In the genomic region with DNA sequence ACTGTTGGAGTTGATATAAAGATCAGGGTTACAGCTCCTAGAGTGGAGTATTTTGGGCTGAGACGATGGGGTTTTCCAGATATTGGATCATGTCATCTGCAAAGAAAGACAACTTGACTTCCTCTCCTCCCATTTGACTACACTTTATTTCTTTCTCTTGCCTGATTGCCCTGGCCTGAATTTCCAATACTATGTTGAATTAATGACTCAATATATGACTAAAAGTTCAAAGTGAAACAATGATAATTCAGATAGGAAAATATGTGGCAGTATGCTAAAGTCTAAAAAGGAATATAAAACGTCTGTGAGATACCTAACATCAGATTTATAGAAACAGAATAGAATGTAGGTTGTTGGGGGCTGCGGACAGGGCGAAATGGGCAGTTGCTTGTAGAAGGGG, we compare ENCODE assay signal across 21 cellular contexts.
DNase-seq lines count a peak whose midpoint lies in the region; ATAC-seq, FAIRE-seq and TF ChIP-seq lines count a peak whose summit lies in the region.
"Had no signal": no experiment of that assay in that cellular context is flagged by ENCODE, and none has a peak within 500 bp of the region (broad histone marks: within the 10 kb centered on the region; RNA-seq: fewer than 3 reads in every experiment).

No MANE protein-coding gene starts in this region.

- TF ChIP-seq CTCF in HFFc6 (IDR thresholded peaks at IDR 0.05) (no peak), bronchial epithelial cell (IDR thresholded peaks at IDR 0.05; ENCODE audit: insufficient read depth, low read length, severe bottlenecking) (no peak), osteocyte (IDR thresholded peaks at IDR 0.05) (no peak), pancreas (IDR thresholded peaks at IDR 0.05) (no peak)

- H2AFZ ChIP-seq in ACC112 (ENCODE audit: low read length, unreplicated experiment): no peak overlapping the region
- H2AFZ ChIP-seq: GM23248 had no signal

- DNase-seq in HFFc6 (no peak), bronchial epithelial cell (ENCODE audit: low read depth) (peak; percentile 33), osteocyte (ENCODE audit: extremely low spot score, unreplicated experiment) (no peak), pancreas (no peak)
- DNase-seq in activated CD8-positive, alpha-beta memory T cell treated with anti-CD3 and anti-CD28 coated beads, Interleukin-2, amount 50 U/mL, for 48 hours: no peak
- DNase-seq: ACHN; BE2C; C1 segment of cervical spinal cord; CD4-positive, CD25-positive, alpha-beta regulatory T cell; CD8-positive, alpha-beta memory T cell; COR-L47; DMS 273 treated with DMSO at 0.1 percent for 48 hours; DMS53; DND-41; EL; GM23248 had no signal

- H3K27ac Mint-ChIP-seq in HFFc6: peak overlapping the region; percentile 15; the same call in 1 of the 2 replicates
- peak overlapping the region; percentile 23 for H3K27ac Mint-ChIP-seq in osteocyte (ENCODE audit: unreplicated experiment)
- H3K27ac Mint-ChIP-seq: CD4-positive, CD25-positive, alpha-beta regulatory T cell; CD8-positive, alpha-beta memory T cell had no signal

- peak overlapping the region; percentile 7; the same call in 1 of the 2 replicates for H3K4me3 ChIP-seq in ACC112 (ENCODE audit: low read depth, low read length)
- H3K4me3 ChIP-seq in bronchial epithelial cell (ENCODE audit: low read depth, low read length): no peak overlapping the region
- H3K4me3 ChIP-seq in pancreas: no peak overlapping the region
- H3K4me3 ChIP-seq: GM12878, GM23248, HAP-1 had no signal

- intact Hi-C loops in pancreas (cut with DNase I): no loop called here

- H3K36me3 ChIP-seq in ACC112 (ENCODE audit: insufficient read depth, low read length): no peaks in the 10 kb centered on the region
- H3K36me3 ChIP-seq in bronchial epithelial cell (ENCODE audit: control insufficient read depth, insufficient read depth, low read length): no peaks in the 10 kb centered on the region
- no peaks in the 10 kb centered on the region for H3K36me3 ChIP-seq in pancreas
- H3K36me3 ChIP-seq: BE2C, HAP-1 had no signal

- no peaks in the 10 kb centered on the region for H3K9me3 Mint-ChIP-seq in HFFc6
- no peaks in the 10 kb centered on the region for H3K9me3 Mint-ChIP-seq in osteocyte (ENCODE audit: unreplicated experiment)
- H3K9me3 Mint-ChIP-seq: CD8-positive, alpha-beta memory T cell had no signal

- WGBS in pancreas, 2 donors: 72 to 93% methylated on average over 4 of the region's 4 CpGs

- H3K4me1 ChIP-seq in ACC112 (ENCODE audit: control insufficient read depth, insufficient read depth, low read length, unreplicated experiment) (peaks cover 30% of the 10 kb centered on the region), pancreas (peaks cover 5 to 16% (median 12%) of the 10 kb centered on the region in 3 donors)
- H3K4me1 ChIP-seq: BE2C, HAP-1 had no signal

- no peak for FAIRE-seq in bronchial epithelial cell (lab: Jason Lieb, UNC)
- no peak for FAIRE-seq in pancreas (lab: Jason Lieb, UNC)
- FAIRE-seq: GM12878, GM19239 had no signal

- ATAC-seq in pancreas: no peak
- no peak for ATAC-seq in GM18498 (IDR thresholded peaks at IDR 0.05; ENCODE audit: unreplicated experiment)
- ATAC-seq: GM12878 had no signal

- peaks cover 50% of the 10 kb centered on the region for H3K79me2 ChIP-seq in ACC112 (ENCODE audit: control insufficient read depth, insufficient read depth, low read length, unreplicated experiment)

- H3K27ac ChIP-seq in ACC112 (ENCODE audit: low read depth, low read length) (peak overlapping the region; percentile 38; the same call in 1 of the 2 replicates), pancreas (no peak overlapping the region)
- H3K27ac ChIP-seq: GM23248 had no signal

- H3K36me3 Mint-ChIP-seq in HFFc6 (ENCODE audit: low read depth) (peaks cover 14% of the 10 kb centered on the region), osteocyte (ENCODE audit: unreplicated experiment) (peaks cover 11% of the 10 kb centered on the region)
- H3K36me3 Mint-ChIP-seq: CD4-positive, CD25-positive, alpha-beta regulatory T cell; CD8-positive, alpha-beta memory T cell had no signal

- H3K4me1 Mint-ChIP-seq in HFFc6 (ENCODE audit: low read depth): peaks cover 42% of the 10 kb centered on the region
- H3K4me1 Mint-ChIP-seq in osteocyte (ENCODE audit: unreplicated experiment): peaks cover 33% of the 10 kb centered on the region
- H3K4me1 Mint-ChIP-seq: CD4-positive, CD25-positive, alpha-beta regulatory T cell; CD8-positive, alpha-beta memory T cell had no signal

- H3K27me3 Mint-ChIP-seq in HFFc6 (ENCODE audit: insufficient read depth) (peaks cover 2% of the 10 kb centered on the region), osteocyte (ENCODE audit: unreplicated experiment) (no peaks in the 10 kb centered on the region)

- H3K4me3 Mint-ChIP-seq in HFFc6: no peak overlapping the region
- no peak overlapping the region for H3K4me3 Mint-ChIP-seq in osteocyte (ENCODE audit: unreplicated experiment)
- H3K4me3 Mint-ChIP-seq: CD4-positive, CD25-positive, alpha-beta regulatory T cell; CD8-positive, alpha-beta memory T cell had no signal

- H3K27me3 ChIP-seq in ACC112 (ENCODE audit: insufficient read depth, low read length): no peaks in the 10 kb centered on the region
- H3K27me3 ChIP-seq in bronchial epithelial cell (ENCODE audit: control insufficient read depth, insufficient read depth, low read length): no peaks in the 10 kb centered on the region
- H3K27me3 ChIP-seq in pancreas: no peaks in the 10 kb centered on the region
- H3K27me3 ChIP-seq: BE2C had no signal

- H3K9me3 ChIP-seq in pancreas: no peaks in the 10 kb centered on the region
- H3K9me3 ChIP-seq: BE2C, HAP-1 had no signal
